In the genomic region with DNA sequence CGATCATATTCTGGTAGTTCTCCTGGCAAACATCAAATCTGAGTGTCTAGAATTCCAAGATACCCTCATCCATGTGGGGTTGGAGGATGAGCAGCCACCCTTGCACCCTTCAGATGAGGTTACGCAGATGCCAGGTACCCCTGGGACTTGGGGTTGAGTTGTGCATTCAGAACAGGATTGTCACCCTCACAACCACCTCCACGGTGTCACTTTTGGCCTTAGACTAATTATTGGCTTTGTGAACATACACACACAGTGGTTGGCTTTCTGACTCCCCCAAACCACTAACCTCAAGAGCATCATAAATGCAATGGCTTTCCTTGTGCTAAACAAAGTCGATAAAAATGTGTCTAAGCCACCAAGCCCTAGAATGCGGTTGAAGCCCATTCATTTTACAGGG, we compare ENCODE assay signal across 32 cellular contexts. TPM values are rescaled to one million over a fixed set of nuclear protein-coding genes. Genes with fewer than 3 reads are reported as not detected.
"Had no signal": no experiment of that assay in that cellular context is flagged by ENCODE, and none has a peak within 500 bp of the region (broad histone marks: within the 10 kb centered on the region; RNA-seq: fewer than 3 reads in every experiment).

No MANE protein-coding gene starts in this region.

- H3K27ac Mint-ChIP-seq: natural killer cell; nephron; neural progenitor cell; progenitor cell of endocrine pancreas; stimulated activated memory B cell treated with anti-CD40 and anti-IgM and Interleukin-4, amounts not matched to agents 10 μg/mL and 1 μg/mL and 100 μg/mL, for 72 hours; type B pancreatic cell had no signal

- DNase-seq: natural killer cell; occipital lobe; ovary; posterior cingulate gyrus; psoas muscle; right cardiac atrium; right lobe of liver; sigmoid colon; spleen; stimulated activated CD4-positive, alpha-beta T cell treated with anti-CD3 and anti-CD28 coated beads, Interleukin-12 subunit alpha, Interleukin-12 subunit beta, amount 100 ng/mL, for 4 hours; stimulated activated CD4-positive, alpha-beta T cell treated with anti-CD3 and anti-CD28 coated beads, Interleukin-1b, Interleukin-23, amount 100 ng/mL, for 48 hours; stimulated activated CD4-positive, alpha-beta T cell treated with anti-CD3 and anti-CD28 coated beads, Interleukin-4, amount 100 ng/mL, for 1 hour; stimulated activated CD4-positive, alpha-beta T cell treated with anti-CD3 and anti-CD28 coated beads, Interleukin-4, amount 100 ng/mL, for 4 hours; stimulated activated CD8-positive, alpha-beta memory T cell treated with anti-CD3 and anti-CD28 coated beads, Interleukin-4, amount 100 ng/mL, for 48 hours; stimulated activated naive CD4-positive, alpha-beta T cell; stimulated activated naive CD8-positive, alpha-beta T cell treated with anti-CD3 and anti-CD28 coated beads, Interleukin-15, amount 100 ng/mL, for 72 hours; stimulated activated naive CD8-positive, alpha-beta T cell treated with anti-CD3 and anti-CD28 coated beads, Interleukin-15, Interleukin-2, amounts not matched to agents 100 U/mL and 50 U/mL, for 24 hours; substantia nigra; testis; tibial artery; transverse colon; upper lobe of right lung; uterus had no signal

- H3K36me3 Mint-ChIP-seq: natural killer cell; stimulated activated memory B cell treated with anti-CD40 and anti-IgM and Interleukin-4, amounts not matched to agents 10 μg/mL and 1 μg/mL and 100 μg/mL, for 72 hours; type B pancreatic cell had no signal

- H3K4me1 Mint-ChIP-seq: natural killer cell had no signal

- H3K4me3 ChIP-seq: neural progenitor cell, ovary, psoas muscle, right lobe of liver, sigmoid colon, skin epidermis, smooth muscle cell, spleen, suprapubic skin, testis, tibial artery, transverse colon, upper lobe of right lung, uterus had no signal

- H3K4me3 Mint-ChIP-seq: natural killer cell; nephron; neural progenitor cell; stimulated activated memory B cell treated with anti-CD40 and anti-IgM and Interleukin-4, amounts not matched to agents 10 μg/mL and 1 μg/mL and 100 μg/mL, for 72 hours; stimulated activated naive CD8-positive, alpha-beta T cell treated with anti-CD3 and anti-CD28 coated beads, Interleukin-15, amount 100 ng/mL, for 72 hours; type B pancreatic cell had no signal

- H3K9me3 Mint-ChIP-seq: natural killer cell; nephron; stimulated activated memory B cell treated with anti-CD40 and anti-IgM and Interleukin-4, amounts not matched to agents 10 μg/mL and 1 μg/mL and 100 μg/mL, for 72 hours; stimulated activated naive CD8-positive, alpha-beta T cell treated with anti-CD3 and anti-CD28 coated beads, Interleukin-15, amount 100 ng/mL, for 72 hours; type B pancreatic cell had no signal

- ATAC-seq: natural killer cell; psoas muscle; right cardiac atrium; right lobe of liver; stimulated activated memory B cell treated with anti-CD40 and anti-IgM and Interleukin-4, amounts not matched to agents 10 μg/mL and 1 μg/mL and 100 μg/mL, for 72 hours; stimulated activated naive CD8-positive, alpha-beta T cell treated with anti-CD3 and anti-CD28 coated beads, Interleukin-15, amount 100 ng/mL, for 72 hours; stimulated activated naive CD8-positive, alpha-beta T cell treated with anti-CD3 and anti-CD28 coated beads, Interleukin-15, Interleukin-2, amounts not matched to agents 100 U/mL and 50 U/mL, for 24 hours; upper lobe of right lung had no signal

RNA-seq across cellular contexts. Expression of gene F13A1, which starts 2.9 kb away (rescaled TPM):
- total RNA-seq: smooth muscle cell had no signal
- polyA plus RNA-seq: neural cell had no signal
